7 cellular contexts compared by ENCODE assay signal in genomic region chr1:154075746-154076145, GRCh38.
"Had no signal": no experiment of that assay in that cellular context is flagged by ENCODE, and none has a peak within 500 bp of the region (broad histone marks: within the 10 kb centered on the region; RNA-seq: fewer than 3 reads in every experiment).

No MANE protein-coding gene starts in this region.

- H3K36me3 ChIP-seq: HAP-1 had no signal

- H3K36me3 Mint-ChIP-seq: IgD-negative memory B cell had no signal

- H3K27ac ChIP-seq: HL-60 had no signal

- H3K4me3 ChIP-seq: GM23338, HAP-1, K562 had no signal

- H3K27ac Mint-ChIP-seq: GM23338, IgD-negative memory B cell had no signal

- DNase-seq: H7, KG1 had no signal

- ATAC-seq: GM23338, K562 had no signal

- H2AFZ ChIP-seq: GM23338 had no signal

- H3K4me1 Mint-ChIP-seq: GM23338, IgD-negative memory B cell had no signal

- H3K4me2 ChIP-seq: GM23338 had no signal

- FAIRE-seq: K562 had no signal

- H3K4me1 ChIP-seq: HAP-1 had no signal

- H3K4me3 Mint-ChIP-seq: GM23338, IgD-negative memory B cell had no signal
